1 cellular context compared by ENCODE assay signal in genomic region chr17:77002103-77003045, GRCh38.
TF ChIP-seq lines count a peak whose summit lies in the region.

No MANE protein-coding gene starts in this region.

TF ChIP-seq in HepG2, 621 proteins besides CTCF, POLR2A, EP300 and RAD21 (continued from another document and continues in another):
- TF ChIP-seq HIC2 (CRISPR knock-in tag; IDR thresholded peaks at IDR 0.05; ENCODE audit: low read depth) (peak; percentile 40; the same call in 1 of the 2 replicates), TEAD3 (CRISPR knock-in tag; optimal IDR thresholded peaks at IDR 0.05; ENCODE audit: borderline replicate concordance) (peak; percentile 82), RCOR2 (CRISPR knock-in tag; IDR thresholded peaks at IDR 0.05) (peak; percentile 94), ZC3H13 (CRISPR knock-in tag; IDR thresholded peaks at IDR 0.05) (peak; percentile 73), ASH2L (IDR thresholded peaks at IDR 0.05; ENCODE audit: insufficient read length, low read depth, low read length) (peak; percentile 77), XBP1 (CRISPR knock-in tag; IDR thresholded peaks at IDR 0.05) (no peak), ZBTB2 (CRISPR knock-in tag; IDR thresholded peaks at IDR 0.05; ENCODE audit: low read depth) (no peak), ZNF550 (CRISPR knock-in tag; IDR thresholded peaks at IDR 0.05; ENCODE audit: borderline replicate concordance) (no peak; the same call in 1 of the 2 replicates), ZNF570 (CRISPR knock-in tag; IDR thresholded peaks at IDR 0.05; ENCODE audit: borderline replicate concordance) (no peak), TRIM22 (IDR thresholded peaks at IDR 0.05) (no peak), SALL1 (CRISPR knock-in tag; IDR thresholded peaks at IDR 0.05) (peak; percentile 87), KDM3A (CRISPR knock-in tag; IDR thresholded peaks at IDR 0.05; ENCODE audit: low read depth) (0 out of 2 replicates have a peak, but pooled peaks have one; percentile 14), ZNF768 (CRISPR knock-in tag; IDR thresholded peaks at IDR 0.05) (peak; percentile 53; the same call in 1 of the 2 replicates), HNRNPLL (IDR thresholded peaks at IDR 0.05; ENCODE audit: low read depth, low read length, poor library complexity, severe bottlenecking) (peak; percentile 25), SIX4 (CRISPR knock-in tag; IDR thresholded peaks at IDR 0.05) (no peak), SIN3A (IDR thresholded peaks at IDR 0.05; ENCODE audit: borderline replicate concordance, low read depth, low read length) (no peak), ZKSCAN1 (IDR thresholded peaks at IDR 0.05; ENCODE audit: low read length) (0 out of 2 replicates have a peak, but pooled peaks have one; percentile 33), ZNF503 (CRISPR knock-in tag; IDR thresholded peaks at IDR 0.05) (peak; percentile 75; the same call in 1 of the 2 replicates), ZNF788 (CRISPR knock-in tag; IDR thresholded peaks at IDR 0.05; ENCODE audit: borderline replicate concordance) (peak; percentile 93; the same call in 1 of the 2 replicates), TOE1 (CRISPR knock-in tag; IDR thresholded peaks at IDR 0.05) (peak; percentile 49; the same call in 1 of the 2 replicates), CERS6 (CRISPR knock-in tag; IDR thresholded peaks at IDR 0.05) (no peak), ZMYM3 (CRISPR knock-in tag; IDR thresholded peaks at IDR 0.05) (peak; percentile 17; the same call in 1 of the 2 replicates), GATAD1 (CRISPR knock-in tag; IDR thresholded peaks at IDR 0.05) (peak; percentile 53), IRF2 (CRISPR knock-in tag; IDR thresholded peaks at IDR 0.05) (peak; percentile 90), TCF12 (IDR thresholded peaks at IDR 0.05) (no peak), TCF12 (CRISPR knock-in tag; IDR thresholded peaks at IDR 0.05) (peak; percentile 62; the same call in 1 of the 2 replicates), ZNF546 (CRISPR knock-in tag; conservative IDR thresholded peaks at IDR 0.05) (no peak), SOX6 (IDR thresholded peaks at IDR 0.05) (no peak), SOX6 (CRISPR knock-in tag; IDR thresholded peaks at IDR 0.05) (peak; percentile 97), GABPA (IDR thresholded peaks at IDR 0.05; ENCODE audit: low read depth, low read length) (no peak), GABPA (CRISPR knock-in tag; IDR thresholded peaks at IDR 0.05; ENCODE audit: low read depth) (peak; percentile 43; the same call in 1 of the 2 replicates), PCBP2 (optimal IDR thresholded peaks at IDR 0.05; ENCODE audit: low read depth, low read length, poor library complexity, severe bottlenecking) (no peak), ZSCAN5A (CRISPR knock-in tag; IDR thresholded peaks at IDR 0.05; ENCODE audit: borderline replicate concordance) (no peak), ELF4 (CRISPR knock-in tag; IDR thresholded peaks at IDR 0.05; ENCODE audit: borderline replicate concordance) (no peak), ATM (IDR thresholded peaks at IDR 0.05; ENCODE audit: borderline replicate concordance) (peak; percentile 53; the same call in 1 of the 2 replicates), RBM39 (IDR thresholded peaks at IDR 0.05; ENCODE audit: low read depth, low read length, poor library complexity, severe bottlenecking) (peak; percentile 58), ZSCAN22 (CRISPR knock-in tag; IDR thresholded peaks at IDR 0.05) (no peak), ATF5 (CRISPR knock-in tag; IDR thresholded peaks at IDR 0.05; ENCODE audit: low read depth) (no peak), SKI (IDR thresholded peaks at IDR 0.05; ENCODE audit: partially characterized antibody) (peak; percentile 49), RFXANK (CRISPR knock-in tag; IDR thresholded peaks at IDR 0.05) (peak; percentile 98), ZFAT (CRISPR knock-in tag; conservative IDR thresholded peaks at IDR 0.05) (no peak), NFYC (CRISPR knock-in tag; IDR thresholded peaks at IDR 0.05) (peak; percentile 73), ZNF263 (CRISPR knock-in tag; IDR thresholded peaks at IDR 0.05) (no peak), ZNF576 (CRISPR knock-in tag; IDR thresholded peaks at IDR 0.05) (0 out of 2 replicates have a peak, but pooled peaks have one; percentile 45), ZNF331 (CRISPR knock-in tag; IDR thresholded peaks at IDR 0.05) (peak; percentile 69)
- TF ChIP-seq, protein P1, sequence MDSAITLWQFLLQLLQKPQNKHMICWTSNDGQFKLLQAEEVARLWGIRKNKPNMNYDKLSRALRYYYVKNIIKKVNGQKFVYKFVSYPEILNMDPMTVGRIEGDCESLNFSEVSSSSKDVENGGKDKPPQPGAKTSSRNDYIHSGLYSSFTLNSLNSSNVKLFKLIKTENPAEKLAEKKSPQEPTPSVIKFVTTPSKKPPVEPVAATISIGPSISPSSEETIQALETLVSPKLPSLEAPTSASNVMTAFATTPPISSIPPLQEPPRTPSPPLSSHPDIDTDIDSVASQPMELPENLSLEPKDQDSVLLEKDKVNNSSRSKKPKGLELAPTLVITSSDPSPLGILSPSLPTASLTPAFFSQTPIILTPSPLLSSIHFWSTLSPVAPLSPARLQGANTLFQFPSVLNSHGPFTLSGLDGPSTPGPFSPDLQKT (CRISPR knock-in tag; IDR thresholded peaks at IDR 0.05; ENCODE audit: borderline replicate concordance) = no peak
- TF ChIP-seq, protein P2, sequence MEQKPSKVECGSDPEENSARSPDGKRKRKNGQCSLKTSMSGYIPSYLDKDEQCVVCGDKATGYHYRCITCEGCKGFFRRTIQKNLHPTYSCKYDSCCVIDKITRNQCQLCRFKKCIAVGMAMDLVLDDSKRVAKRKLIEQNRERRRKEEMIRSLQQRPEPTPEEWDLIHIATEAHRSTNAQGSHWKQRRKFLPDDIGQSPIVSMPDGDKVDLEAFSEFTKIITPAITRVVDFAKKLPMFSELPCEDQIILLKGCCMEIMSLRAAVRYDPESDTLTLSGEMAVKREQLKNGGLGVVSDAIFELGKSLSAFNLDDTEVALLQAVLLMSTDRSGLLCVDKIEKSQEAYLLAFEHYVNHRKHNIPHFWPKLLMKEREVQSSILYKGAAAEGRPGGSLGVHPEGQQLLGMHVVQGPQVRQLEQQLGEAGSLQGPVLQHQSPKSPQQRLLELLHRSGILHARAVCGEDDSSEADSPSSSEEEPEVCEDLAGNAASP (CRISPR knock-in tag; IDR thresholded peaks at IDR 0.05; ENCODE audit: borderline replicate concordance) = peak; percentile 50; the same call in 1 of the 2 replicates
- TF ChIP-seq, protein P3, sequence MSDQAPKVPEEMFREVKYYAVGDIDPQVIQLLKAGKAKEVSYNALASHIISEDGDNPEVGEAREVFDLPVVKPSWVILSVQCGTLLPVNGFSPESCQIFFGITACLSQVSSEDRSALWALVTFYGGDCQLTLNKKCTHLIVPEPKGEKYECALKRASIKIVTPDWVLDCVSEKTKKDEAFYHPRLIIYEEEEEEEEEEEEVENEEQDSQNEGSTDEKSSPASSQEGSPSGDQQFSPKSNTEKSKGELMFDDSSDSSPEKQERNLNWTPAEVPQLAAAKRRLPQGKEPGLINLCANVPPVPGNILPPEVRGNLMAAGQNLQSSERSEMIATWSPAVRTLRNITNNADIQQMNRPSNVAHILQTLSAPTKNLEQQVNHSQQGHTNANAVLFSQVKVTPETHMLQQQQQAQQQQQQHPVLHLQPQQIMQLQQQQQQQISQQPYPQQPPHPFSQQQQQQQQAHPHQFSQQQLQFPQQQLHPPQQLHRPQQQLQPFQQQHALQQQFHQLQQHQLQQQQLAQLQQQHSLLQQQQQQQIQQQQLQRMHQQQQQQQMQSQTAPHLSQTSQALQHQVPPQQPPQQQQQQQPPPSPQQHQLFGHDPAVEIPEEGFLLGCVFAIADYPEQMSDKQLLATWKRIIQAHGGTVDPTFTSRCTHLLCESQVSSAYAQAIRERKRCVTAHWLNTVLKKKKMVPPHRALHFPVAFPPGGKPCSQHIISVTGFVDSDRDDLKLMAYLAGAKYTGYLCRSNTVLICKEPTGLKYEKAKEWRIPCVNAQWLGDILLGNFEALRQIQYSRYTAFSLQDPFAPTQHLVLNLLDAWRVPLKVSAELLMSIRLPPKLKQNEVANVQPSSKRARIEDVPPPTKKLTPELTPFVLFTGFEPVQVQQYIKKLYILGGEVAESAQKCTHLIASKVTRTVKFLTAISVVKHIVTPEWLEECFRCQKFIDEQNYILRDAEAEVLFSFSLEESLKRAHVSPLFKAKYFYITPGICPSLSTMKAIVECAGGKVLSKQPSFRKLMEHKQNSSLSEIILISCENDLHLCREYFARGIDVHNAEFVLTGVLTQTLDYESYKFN (CRISPR knock-in tag; conservative IDR thresholded peaks at IDR 0.05) = peak; percentile 95
